In genomic region chr14:77478796-77479195, GRCh38 we compare ENCODE assay signal across 13 cellular contexts. TPM values are rescaled to one million over a fixed set of nuclear protein-coding genes. Genes with fewer than 3 reads are reported as not detected.
A peak's percentile ranks its signal among the peaks of the same experiment; 100 is the strongest.
DNase-seq lines count a peak whose midpoint lies in the region; ATAC-seq and TF ChIP-seq lines count a peak whose summit lies in the region.
"Had no signal": no experiment of that assay in that cellular context is flagged by ENCODE, and none has a peak within 500 bp of the region (broad histone marks: within the 10 kb centered on the region; RNA-seq: fewer than 3 reads in every experiment).

No MANE protein-coding gene starts in this region.

- DNase-seq in brain microvascular endothelial cell (no peak), erythroblast (lab: John Stamatoyannopoulos, UW) (no peak), islet precursor cell (no peak), SJCRH30 (no peak)
- DNase-seq: activated CD4-positive, alpha-beta T cell treated with anti-CD3 and anti-CD28 coated beads, Interleukin-2, amount 50 U/mL, for 48 hours; activated naive CD8-positive, alpha-beta T cell treated with anti-CD3 and anti-CD28 coated beads, Interleukin-2, amount 10 ng/mL, durations not matched to agents 7 days and 5 days; effector CD4-positive, alpha-beta T cell had no signal

- ATAC-seq in GM18499 (IDR thresholded peaks at IDR 0.05; ENCODE audit: insufficient read depth, unreplicated experiment) (peak; percentile 91), GM19452 (IDR thresholded peaks at IDR 0.05; ENCODE audit: unreplicated experiment) (peak; percentile 92), HG02884 (IDR thresholded peaks at IDR 0.05; ENCODE audit: unreplicated experiment) (peak; percentile 95), HG03575 (IDR thresholded peaks at IDR 0.05; ENCODE audit: extremely low read depth, insufficient number of reproducible peaks, low FRiP score, unreplicated experiment) (peak; percentile 86)

- TF ChIP-seq POLR2A in erythroblast (IDR thresholded peaks at IDR 0.05; ENCODE audit: low read length): no peak

- H3K4me1 ChIP-seq in SJCRH30: no peaks in the 10 kb centered on the region

- H3K9me3 ChIP-seq in SJCRH30 (replicated peaks): no peaks in the 10 kb centered on the region

- H3K36me3 ChIP-seq in brain microvascular endothelial cell (replicated peaks) (no peaks in the 10 kb centered on the region), SJCRH30 (no peaks in the 10 kb centered on the region)

- no peak for TF ChIP-seq CTCF in brain microvascular endothelial cell (IDR thresholded peaks at IDR 0.05; ENCODE audit: low read depth, low read length, missing control alignments)

- in situ Hi-C loops in brain microvascular endothelial cell (cut with HindIII; ENCODE audit: low pct_ligation_motif_present, low sequenced_read_pairs): no loop called here

- peaks cover 2% of the 10 kb centered on the region for H3K27me3 ChIP-seq in brain microvascular endothelial cell (replicated peaks)
- H3K27me3 ChIP-seq in SJCRH30: no peaks in the 10 kb centered on the region

- H3K27ac ChIP-seq in brain microvascular endothelial cell (no peak overlapping the region), SJCRH30 (no peak overlapping the region)

- H3K4me3 ChIP-seq in brain microvascular endothelial cell (ENCODE audit: low read depth, low read length): no peak overlapping the region
- H3K4me3 ChIP-seq in SJCRH30: no peak overlapping the region

RNA-seq across cellular contexts. Expression of gene ISM2, which starts 19.8 kb away (rescaled TPM):
- 0.16 TPM in 1 of 2 replicates, not detected in the other for total RNA-seq in SJCRH30 (2014; rRNA removed; shearing (Covaris generic))
- total RNA-seq: HT-29, skeletal muscle tissue had no signal

RNA-seq across cellular contexts. Expression of gene AHSA1, which starts 20.9 kb away (rescaled TPM):
- total RNA-seq in SJCRH30 (2014; rRNA removed; shearing (Covaris generic)): 146 and 152 TPM in 2 replicates

RNA-seq across cellular contexts. Expression of gene VIPAS39, which starts 21.4 kb away (rescaled TPM):
- 18.5 and 19.6 TPM in 2 replicates for total RNA-seq in SJCRH30 (2014; rRNA removed; shearing (Covaris generic))

RNA-seq across cellular contexts. Expression of gene NOXRED1, which starts 55.5 kb away (rescaled TPM):
- total RNA-seq in SJCRH30 (2014; rRNA removed; shearing (Covaris generic)): 0.06 TPM in 1 of 2 replicates, not detected in the other
- total RNA-seq: HT-29 had no signal
